ENCODE assay signal across 10 cellular contexts in the genomic region with DNA sequence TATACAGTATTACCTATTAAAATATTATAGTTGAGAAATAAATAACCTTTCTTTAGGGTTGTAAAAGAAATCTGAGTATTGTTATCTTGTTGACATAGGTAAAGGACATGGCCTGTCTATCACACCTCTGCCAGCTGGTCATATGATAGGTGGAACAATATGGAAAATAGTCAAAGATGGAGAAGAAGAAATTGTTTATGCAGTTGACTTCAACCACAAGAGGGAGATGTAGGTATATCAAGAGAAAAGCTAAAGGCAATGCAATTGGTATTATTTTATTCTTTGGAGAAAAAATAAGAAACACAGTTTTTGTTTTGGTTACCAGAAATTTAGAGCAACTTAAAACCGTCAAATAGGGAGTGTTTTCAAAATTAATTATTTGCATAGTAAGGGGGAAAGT. TPM values are rescaled to one million over a fixed set of nuclear protein-coding genes. Genes with fewer than 3 reads are reported as not detected.
DNase-seq lines count a peak whose midpoint lies in the region; ATAC-seq, FAIRE-seq and TF ChIP-seq lines count a peak whose summit lies in the region.
"Had no signal": no experiment of that assay in that cellular context is flagged by ENCODE, and none has a peak within 500 bp of the region (broad histone marks: within the 10 kb centered on the region; RNA-seq: fewer than 3 reads in every experiment).

No MANE protein-coding gene starts in this region.

- 58 to 68% methylated on average over 1 of the region's 1 CpG for WGBS in sigmoid colon, 2 donors

- H3K4me1 ChIP-seq in endothelial cell of umbilical vein (ENCODE audit: control insufficient read depth, extremely low read depth, insufficient read depth, low read length) (no peaks in the 10 kb centered on the region), sigmoid colon (no peaks in the 10 kb centered on the region)

- dilution Hi-C loops in endothelial cell of umbilical vein (cut with MboI; ENCODE audit: extremely low pct_ligation_motif_present, low sequenced_read_pairs): no loop called here

- POLR2A ChIA-PET in endothelial cell of umbilical vein (lab: Charles Lee): no interaction called here

- TF ChIP-seq EP300 in sigmoid colon (IDR thresholded peaks at IDR 0.05): no peak

- H3K9ac ChIP-seq in endothelial cell of umbilical vein (replicated peaks; ENCODE audit: extremely low read depth, insufficient read depth, low read length): no peak overlapping the region
- H3K9ac ChIP-seq: BLaER1 treated with 17β-estradiol and CSF1 and Interleukin-3, amounts not matched to agents 10 nM and 100 nM had no signal

- H3K9me3 ChIP-seq in endothelial cell of umbilical vein (replicated peaks; ENCODE audit: control insufficient read depth, insufficient read depth, low read length) (no peaks in the 10 kb centered on the region), sigmoid colon (no peaks in the 10 kb centered on the region)
- H3K9me3 ChIP-seq: BLaER1 treated with 17β-estradiol and CSF1 and Interleukin-3, amounts not matched to agents 10 nM and 100 nM had no signal

- TF ChIP-seq CTCF in endothelial cell of umbilical vein (IDR thresholded peaks at IDR 0.05; ENCODE audit: extremely low read depth in 1 of 2, insufficient read depth in 1 of 2, low read depth in 1 of 2, low read length in 2 of 2): peak; percentile 14 to 35
- TF ChIP-seq CTCF in sigmoid colon (IDR thresholded peaks at IDR 0.05): peak in 3 of 4 experiments; percentile 28 to 50 (median 37)

- no peaks in the 10 kb centered on the region for H3K79me2 ChIP-seq in endothelial cell of umbilical vein (ENCODE audit: control insufficient read depth, insufficient read depth, low read length)

- CTCF ChIA-PET in endothelial cell of umbilical vein (lab: Charles Lee): interaction anchor here (0.7 to 2.8 kb wide), 18 partner anchors 10 to 649 kb away, joined by 3 to 24 read pairs (median 6); partner anchors contain the start of genes ATXN3, CPSF2 and NDUFB1

- no peak for ATAC-seq in HG03520 (IDR thresholded peaks at IDR 0.05; ENCODE audit: unreplicated experiment)

- no peak for TF ChIP-seq POLR2A in endothelial cell of umbilical vein (IDR thresholded peaks at IDR 0.05; ENCODE audit: low read depth, low read length)
- TF ChIP-seq POLR2A in sigmoid colon (IDR thresholded peaks at IDR 0.05): no peak

- H3K27me3 ChIP-seq in endothelial cell of umbilical vein (ENCODE audit: control insufficient read depth in 2 of 2, insufficient read depth in 2 of 2, low read length in 2 of 2) (no peaks in the 10 kb centered on the region), sigmoid colon (no peaks in the 10 kb centered on the region)
- H3K27me3 ChIP-seq: BLaER1 treated with 17β-estradiol and CSF1 and Interleukin-3, amounts not matched to agents 10 nM and 100 nM had no signal

- H4K20me1 ChIP-seq in endothelial cell of umbilical vein (replicated peaks; ENCODE audit: control insufficient read depth, extremely low read depth, insufficient read depth, low read length): no peaks in the 10 kb centered on the region

- no peaks in the 10 kb centered on the region for H3K9me1 ChIP-seq in endothelial cell of umbilical vein (replicated peaks; ENCODE audit: control insufficient read depth, extremely low read depth, insufficient read depth, low read length)

- DNase-seq in NCI-H1092 treated with DMSO at 0.1 percent for 48 hours (lab: John Stamatoyannopoulos, UW) (peak; percentile 14), NCI-H1092 (lab: John Stamatoyannopoulos, UW) (no peak), NCI-H2227 treated with DMSO at 0.1 percent for 48 hours (lab: John Stamatoyannopoulos, UW) (peak; percentile 39), endothelial cell of umbilical vein (ENCODE audit: low read depth, low spot score) (peak; percentile 49), sigmoid colon (no peak), NCI-H146 treated with DMSO at 0.1 percent for 48 hours (lab: John Stamatoyannopoulos, UW; ENCODE audit: unreplicated experiment) (no peak), islet precursor cell (no peak)

- no peak overlapping the region for H3K4me2 ChIP-seq in endothelial cell of umbilical vein (ENCODE audit: insufficient read depth, low read length)
- H3K4me2 ChIP-seq: BLaER1 treated with 17β-estradiol and CSF1 and Interleukin-3, amounts not matched to agents 10 nM and 100 nM had no signal

- no peak overlapping the region for H3K27ac ChIP-seq in endothelial cell of umbilical vein (ENCODE audit: insufficient read depth, low read depth, low read length)
- no peak overlapping the region for H3K27ac ChIP-seq in sigmoid colon
- H3K27ac ChIP-seq: BLaER1 treated with 17β-estradiol and CSF1 and Interleukin-3, amounts not matched to agents 10 nM and 100 nM had no signal

- H3K36me3 ChIP-seq in endothelial cell of umbilical vein (ENCODE audit: control insufficient read depth in 2 of 2, extremely low read depth in 1 of 2, insufficient read depth in 2 of 2, low read length in 2 of 2): peaks cover 6 to 13% of the 10 kb centered on the region in 2 experiments
- peaks cover 6 to 97% (median 38%) of the 10 kb centered on the region in 4 donors for H3K36me3 ChIP-seq in sigmoid colon

- H3K4me3 ChIP-seq in endothelial cell of umbilical vein (replicated peaks in 1 of 3; ENCODE audit: insufficient read depth in 1 of 3, low read depth in 1 of 3, low read length in 3 of 3): no peak overlapping the region
- H3K4me3 ChIP-seq in sigmoid colon: no peak overlapping the region
- H3K4me3 ChIP-seq: BLaER1 treated with 17β-estradiol and CSF1 and Interleukin-3, amounts not matched to agents 10 nM and 100 nM had no signal

- intact Hi-C loops in endothelial cell of umbilical vein (cut with micrococcal nuclease): loop anchor here (1.0 kb wide), 2 partner anchors 321 to 546 kb away; no protein-coding TSS in a partner anchor
- intact Hi-C loops in sigmoid colon (cut with DNase I): loop anchor here (2.0 kb wide), 1 partner anchor 322 kb away; no protein-coding TSS in a partner anchor

- no peak for FAIRE-seq in endothelial cell of umbilical vein (lab: Jason Lieb, UNC)
- FAIRE-seq: TTC549 had no signal

- no TSS peak for BruUV-seq in endothelial cell of umbilical vein (replicated peaks; lab: Mats Ljungman, UMichigan)

- no peak overlapping the region for H2AFZ ChIP-seq in endothelial cell of umbilical vein (ENCODE audit: low read depth, low read length)

TF ChIP-seq in endothelial cell of umbilical vein, 7 proteins besides CTCF, POLR2A, EP300 and RAD21:
- TF ChIP-seq MAX (IDR thresholded peaks at IDR 0.05; ENCODE audit: insufficient read depth, insufficient read length): no peak
- no peak for TF ChIP-seq GATA2 (IDR thresholded peaks at IDR 0.05; ENCODE audit: insufficient read depth, insufficient read length, low read depth, low read length)
- TF ChIP-seq POLR2AphosphoS5 (IDR thresholded peaks at IDR 0.05; ENCODE audit: insufficient read depth, low read depth, low read length): no peak
- TF ChIP-seq EZH2 (IDR thresholded peaks at IDR 0.05; ENCODE audit: borderline replicate concordance, low read depth, low read length, severe bottlenecking): no peak

RNA-seq across cellular contexts. Expression of gene CPSF2, which starts 13.5 kb away (rescaled TPM):
- total RNA-seq in endothelial cell of umbilical vein (76.9 and 81.7 TPM in 2 replicates), sigmoid colon (10 to 100 TPM; 22.4 to 41.8 (median 27.0) TPM)
- polyA plus RNA-seq in endothelial cell of umbilical vein (5.5 and 8.3 TPM in 2 replicates), sigmoid colon (10 to 100 TPM in 2 of 3 donors, 1 to 10 TPM in 1; 6.0 to 16.1 (median 13.2) TPM)
- polyA plus RNA-seq in endothelial cell of umbilical vein (2011; cell fraction: cytosol; rRNA removed): 19.5 and 21.0 TPM in 2 replicates
- 17.5 and 20.5 TPM in 2 replicates for polyA plus RNA-seq in endothelial cell of umbilical vein (2011; cell fraction: nucleus; rRNA removed)
- polyA plus RNA-seq in endothelial cell of umbilical vein (2012): 49.0 and 77.9 TPM in 2 replicates
- polyA minus RNA-seq in endothelial cell of umbilical vein: 48.7 and 58.6 TPM in 2 replicates
- polyA minus RNA-seq in endothelial cell of umbilical vein (2011; cell fraction: cytosol; rRNA and poly(A)+ RNA removed): 36.9 TPM
- 15.3 and 20.2 TPM in 2 replicates for polyA minus RNA-seq in endothelial cell of umbilical vein (2011; cell fraction: nucleus; rRNA and poly(A)+ RNA removed)

RNA-seq across cellular contexts. Expression of gene NDUFB1, which starts 13.8 kb away (rescaled TPM):
- total RNA-seq in endothelial cell of umbilical vein: 95.2 and 114 TPM in 2 replicates
- polyA plus RNA-seq in endothelial cell of umbilical vein: 135 and 267 TPM in 2 replicates
- polyA plus RNA-seq in endothelial cell of umbilical vein (2011; cell fraction: cytosol; rRNA removed): 267 and 301 TPM in 2 replicates
- 133 and 164 TPM in 2 replicates for polyA plus RNA-seq in endothelial cell of umbilical vein (2011; cell fraction: nucleus; rRNA removed)
- polyA plus RNA-seq in endothelial cell of umbilical vein (2012): 297 and 507 TPM in 2 replicates
- polyA minus RNA-seq in endothelial cell of umbilical vein: 41.8 and 62.5 TPM in 2 replicates
- polyA minus RNA-seq in endothelial cell of umbilical vein (2011; cell fraction: cytosol; rRNA and poly(A)+ RNA removed): 41.0 TPM
- 17.3 and 20.3 TPM in 2 replicates for polyA minus RNA-seq in endothelial cell of umbilical vein (2011; cell fraction: nucleus; rRNA and poly(A)+ RNA removed)
- 100 to 1,000 TPM; 374 to 888 (median 561) TPM for total RNA-seq in sigmoid colon
- 1,000 to 10,000 TPM in 2 of 3 donors, 100 to 1,000 TPM in 1; 568 to 1,626 (median 1,124) TPM for polyA plus RNA-seq in sigmoid colon

RNA-seq across cellular contexts. Expression of gene ATXN3, which starts 28.9 kb away (rescaled TPM):
- total RNA-seq in endothelial cell of umbilical vein (28.1 and 30.2 TPM in 2 replicates), sigmoid colon (10 to 100 TPM; 30.4 to 48.5 (median 35.4) TPM)
- polyA plus RNA-seq in endothelial cell of umbilical vein (4.0 and 7.9 TPM in 2 replicates), sigmoid colon (10 to 100 TPM in 2 of 3 donors, 1 to 10 TPM in 1; 9.0 to 13.9 (median 13.8) TPM)
- 10.7 and 10.9 TPM in 2 replicates for polyA plus RNA-seq in endothelial cell of umbilical vein (2011; cell fraction: cytosol; rRNA removed)
- polyA plus RNA-seq in endothelial cell of umbilical vein (2011; cell fraction: nucleus; rRNA removed): 17.0 and 21.6 TPM in 2 replicates
- polyA plus RNA-seq in endothelial cell of umbilical vein (2012): 21.0 and 26.5 TPM in 2 replicates
- polyA minus RNA-seq in endothelial cell of umbilical vein: 15.0 and 23.4 TPM in 2 replicates
- 7.1 TPM for polyA minus RNA-seq in endothelial cell of umbilical vein (2011; cell fraction: cytosol; rRNA and poly(A)+ RNA removed)
- 23.9 and 34.4 TPM in 2 replicates for polyA minus RNA-seq in endothelial cell of umbilical vein (2011; cell fraction: nucleus; rRNA and poly(A)+ RNA removed)

Comparison
In these comparisons a context has a peak if more than half of its experiments do, and no peak if none do; other contexts are left out.
1. DNase-seq: peak in NCI-H1092 treated with DMSO at 0.1 percent for 48 hours (single experiment), NCI-H2227 treated with DMSO at 0.1 percent for 48 hours (single experiment) and endothelial cell of umbilical vein (single experiment); none in NCI-H1092 (single experiment), sigmoid colon (single experiment), NCI-H146 treated with DMSO at 0.1 percent for 48 hours (single experiment) and islet precursor cell (single experiment).